ENCODE assay signal across 14 cellular contexts in genomic region chr14:44041700-44042099, GRCh38.
"Had no signal": no experiment of that assay in that cellular context is flagged by ENCODE, and none has a peak within 500 bp of the region (broad histone marks: within the 10 kb centered on the region; RNA-seq: fewer than 3 reads in every experiment).

No MANE protein-coding gene starts in this region.

- H3K27ac Mint-ChIP-seq: activated naive CD4-positive, alpha-beta T cell treated with anti-CD3 and anti-CD28 coated beads, Interleukin-2, amount 50 U/mL, for 72 hours; activated T-cell treated with anti-CD3 and anti-CD28 coated beads, Interleukin-2, amount 50 U/mL, for 24 hours; stimulated activated naive CD8-positive, alpha-beta T cell treated with anti-CD3 and anti-CD28 coated beads, Interleukin-15, Interleukin-2, amounts not matched to agents 100 ng/mL and 50 ng/mL, for 24 hours had no signal

- H3K4me1 Mint-ChIP-seq: neural crest cell had no signal

- ATAC-seq: activated naive CD4-positive, alpha-beta T cell treated with anti-CD3 and anti-CD28 coated beads, Interleukin-2, amount 50 U/mL, for 72 hours; body of pancreas; gastrocnemius medialis; left lung had no signal

- H3K27me3 Mint-ChIP-seq: activated T-cell treated with anti-CD3 and anti-CD28 coated beads, Interleukin-2, amount 50 U/mL, for 24 hours; stimulated activated naive CD8-positive, alpha-beta T cell treated with anti-CD3 and anti-CD28 coated beads, Interleukin-15, Interleukin-2, amounts not matched to agents 100 ng/mL and 50 ng/mL, for 24 hours had no signal

- DNase-seq: activated CD4-positive, alpha-beta T cell treated with anti-CD3 and anti-CD28 coated beads, Interleukin-2, amount 50 U/mL, for 1 hour; activated effector memory CD4-positive, alpha-beta T cell treated with Interleukin-2 at 50 U/mL for 16 hours; activated T-cell treated with anti-CD3 and anti-CD28 coated beads, Interleukin-2, amount 50 U/mL, for 24 hours; amniotic stem cell; body of pancreas; central memory CD4-positive, alpha-beta T cell; effector CD4-positive, alpha-beta T cell; gastrocnemius medialis; left lung; sigmoid colon; stimulated activated CD4-positive, alpha-beta T cell treated with anti-CD3 and anti-CD28 coated beads, Interleukin-2, amount 100 ng/mL, for 24 hours had no signal

- H3K4me3 Mint-ChIP-seq: activated T-cell treated with anti-CD3 and anti-CD28 coated beads, Interleukin-2, amount 50 U/mL, for 24 hours; neural crest cell; stimulated activated naive CD8-positive, alpha-beta T cell treated with anti-CD3 and anti-CD28 coated beads, Interleukin-15, Interleukin-2, amounts not matched to agents 100 ng/mL and 50 ng/mL, for 24 hours had no signal
